ENCODE assay signal across 1 cellular context in genomic region chr9:97277953-97278352, GRCh38.
TF ChIP-seq lines count a peak whose summit lies in the region.

No MANE protein-coding gene starts in this region.

TF ChIP-seq in K562, 482 proteins besides CTCF, POLR2A, EP300 and RAD21 (continued from another document):
- TF ChIP-seq ZBTB26 (CRISPR knock-in tag; IDR thresholded peaks at IDR 0.05) (no peak), HDGF (IDR thresholded peaks at IDR 0.05) (no peak), PHF20 (IDR thresholded peaks at IDR 0.05; ENCODE audit: partially characterized antibody) (no peak), THRAP3 (IDR thresholded peaks at IDR 0.05; ENCODE audit: borderline replicate concordance) (no peak), SNIP1 (IDR thresholded peaks at IDR 0.05; ENCODE audit: low read depth) (no peak), NR2F6 (CRISPR knock-in tag; IDR thresholded peaks at IDR 0.05) (no peak), NR2C1 (IDR thresholded peaks at IDR 0.05) (no peak), NR2C1 (tag; IDR thresholded peaks at IDR 0.05) (no peak), ZNF274 (IDR thresholded peaks at IDR 0.05; ENCODE audit: borderline replicate concordance, low read depth, low read length) (no peak), DMBX1 (CRISPR knock-in tag; IDR thresholded peaks at IDR 0.05; ENCODE audit: borderline replicate concordance) (no peak)
